8 cellular contexts compared by ENCODE assay signal in the genomic region with DNA sequence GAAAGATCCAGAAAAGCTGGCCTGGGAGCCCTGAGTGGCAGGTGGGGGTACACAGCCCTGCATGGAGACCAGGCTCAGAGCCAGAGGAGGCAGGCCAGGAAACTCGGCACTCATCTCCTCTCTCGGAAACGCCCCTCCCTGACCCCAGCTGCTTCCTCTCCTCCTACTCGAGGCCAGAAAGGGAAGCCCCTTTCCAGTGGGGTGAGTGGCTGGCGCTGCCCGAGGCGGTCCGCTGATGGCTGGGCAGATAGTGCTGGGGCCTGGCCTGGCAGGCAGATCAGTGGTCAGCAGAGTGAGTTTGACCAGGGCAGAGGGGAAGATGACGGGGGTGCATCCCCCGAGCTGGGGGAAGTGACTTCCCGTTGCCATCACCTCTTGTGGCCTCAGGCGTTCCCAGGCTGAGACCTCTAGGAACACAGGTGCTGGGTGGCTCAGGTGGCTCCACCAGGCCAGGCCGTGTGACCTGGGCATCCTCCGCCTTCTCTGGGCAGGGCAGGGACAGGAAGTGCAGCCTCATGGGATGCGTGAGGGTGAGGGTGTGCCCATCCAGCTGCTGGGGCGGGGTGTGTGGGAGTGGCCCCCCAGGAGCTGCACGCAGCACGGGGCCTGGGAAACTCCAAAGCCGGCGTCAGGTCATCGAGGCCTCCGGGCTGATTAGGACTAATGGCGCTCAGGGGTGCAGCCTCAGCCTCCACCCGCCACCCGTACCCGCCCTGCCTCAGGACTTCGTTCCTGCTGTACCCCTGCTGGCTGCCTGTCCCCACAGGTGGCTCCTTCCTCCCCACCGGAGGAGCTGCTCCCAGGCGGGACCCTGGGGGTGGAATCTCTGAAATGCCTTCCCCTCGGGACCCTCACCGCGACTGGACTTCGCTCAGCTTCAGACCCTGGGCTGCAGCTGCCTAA. TPM values are rescaled to one million over a fixed set of nuclear protein-coding genes. Genes with fewer than 3 reads are reported as not detected.
DNase-seq lines count a peak whose midpoint lies in the region; ATAC-seq and TF ChIP-seq lines count a peak whose summit lies in the region.

No MANE protein-coding gene starts in this region.

- H3K4me3 ChIP-seq in DOHH2 (ENCODE audit: low read length) = no peak overlapping the region

- H3K36me3 ChIP-seq in DOHH2 (ENCODE audit: control insufficient read depth, low read length) = no peaks in the 10 kb centered on the region

- H3K79me2 ChIP-seq in DOHH2 (ENCODE audit: control insufficient read depth, low read length) = no peaks in the 10 kb centered on the region

- H3K27ac ChIP-seq in DOHH2 (ENCODE audit: low read depth, low read length) = no peak overlapping the region
- H3K27ac ChIP-seq in temporal lobe (ENCODE audit: low read depth, low read length) = peak overlapping the region; percentile 71

- H3K27ac Mint-ChIP-seq in activated naive CD8-positive, alpha-beta T cell treated with anti-CD3 and anti-CD28 coated beads, Interleukin-2, amount 10 ng/mL, durations not matched to agents 7 days and 5 days = peak overlapping the region; percentile 96

- H3K9me3 ChIP-seq in DOHH2 (ENCODE audit: control insufficient read depth, insufficient read depth, low read length) = no peaks in the 10 kb centered on the region

- H3K36me3 Mint-ChIP-seq in activated naive CD8-positive, alpha-beta T cell treated with anti-CD3 and anti-CD28 coated beads, Interleukin-2, amount 10 ng/mL, durations not matched to agents 7 days and 5 days = no peaks in the 10 kb centered on the region

- H3K4me2 ChIP-seq in DOHH2 (ENCODE audit: low read length) = peak overlapping the region; percentile 43; the same call in 1 of the 2 replicates

- peak overlapping the region; percentile 95 for H3K4me3 Mint-ChIP-seq in activated naive CD8-positive, alpha-beta T cell treated with anti-CD3 and anti-CD28 coated beads, Interleukin-2, amount 10 ng/mL, durations not matched to agents 7 days and 5 days

- peak; percentile 54 for ATAC-seq in GM21529 (IDR thresholded peaks at IDR 0.05; ENCODE audit: unreplicated experiment)
- ATAC-seq in activated naive CD8-positive, alpha-beta T cell treated with anti-CD3 and anti-CD28 coated beads, Interleukin-2, amount 10 ng/mL, durations not matched to agents 7 days and 5 days (ENCODE audit: low read depth) = peak; percentile 65
- ATAC-seq in left lobe of liver = no peak
- no peak for ATAC-seq in HG03039 (IDR thresholded peaks at IDR 0.05; ENCODE audit: unreplicated experiment)

- H3K4me1 Mint-ChIP-seq in activated naive CD8-positive, alpha-beta T cell treated with anti-CD3 and anti-CD28 coated beads, Interleukin-2, amount 10 ng/mL, durations not matched to agents 7 days and 5 days = peaks cover 38% of the 10 kb centered on the region

- no peaks in the 10 kb centered on the region for H3K9me2 ChIP-seq in DOHH2 (replicated peaks; ENCODE audit: control insufficient read depth, low read length)

- peaks cover 55% of the 10 kb centered on the region for H3K27me3 ChIP-seq in DOHH2 (ENCODE audit: control insufficient read depth, low read length)

- DNase-seq in NOMO-1 treated with dmso at 0.1 percent for 144 hours (lab: John Stamatoyannopoulos, UW; ENCODE audit: unreplicated experiment) (peak; percentile 43), left lobe of liver (ENCODE audit: low spot score) (peak; percentile 57), NCI-H526 treated with DMSO at 0.1 percent for 48 hours (lab: John Stamatoyannopoulos, UW) (no peak)
- DNase-seq in activated naive CD8-positive, alpha-beta T cell treated with anti-CD3 and anti-CD28 coated beads, Interleukin-2, amount 10 ng/mL, durations not matched to agents 7 days and 5 days = peak; percentile 66

- H4K20me1 ChIP-seq in DOHH2 (ENCODE audit: control insufficient read depth, insufficient read depth, low read depth, low read length) = no peaks in the 10 kb centered on the region

- H3K27me3 Mint-ChIP-seq in activated naive CD8-positive, alpha-beta T cell treated with anti-CD3 and anti-CD28 coated beads, Interleukin-2, amount 10 ng/mL, durations not matched to agents 7 days and 5 days = no peaks in the 10 kb centered on the region

- no peaks in the 10 kb centered on the region for H3K9me3 Mint-ChIP-seq in activated naive CD8-positive, alpha-beta T cell treated with anti-CD3 and anti-CD28 coated beads, Interleukin-2, amount 10 ng/mL, durations not matched to agents 7 days and 5 days

- TF ChIP-seq CTCF in DOHH2 (IDR thresholded peaks at IDR 0.05; ENCODE audit: low read depth, low read length, poor library complexity, severe bottlenecking) = no peak

- peaks cover 25% of the 10 kb centered on the region for H3K4me1 ChIP-seq in DOHH2 (ENCODE audit: control insufficient read depth, low read length)

- no peaks in the 10 kb centered on the region for H3F3A ChIP-seq in DOHH2 (ENCODE audit: control insufficient read depth, insufficient read depth)

- POLR2A ChIA-PET in activated naive CD8-positive, alpha-beta T cell treated with anti-CD3 and anti-CD28 coated beads, Interleukin-2, amount 10 ng/mL, durations not matched to agents 7 days and 5 days (lab: Charles Lee) = interaction anchor here (0.6 to 6.2 kb wide), 10 partner anchors 8 to 137 kb away, joined by 3 to 60 read pairs (median 4); partner anchors contain the start of gene TNIP2

RNA-seq across cellular contexts. Expression of gene SH3BP2, which starts 5.8 kb away (rescaled TPM):
- 10 to 100 TPM; 82.6 to 83.7 TPM for total RNA-seq in activated naive CD8-positive, alpha-beta T cell treated with anti-CD3 and anti-CD28 coated beads, Interleukin-2, amount 10 ng/mL, durations not matched to agents 7 days and 5 days
- total RNA-seq in left lobe of liver = 59.8 TPM
- total RNA-seq in temporal lobe = 22.6 TPM

RNA-seq across cellular contexts. Expression of gene TNIP2, which starts 42.5 kb away (rescaled TPM):
- total RNA-seq in activated naive CD8-positive, alpha-beta T cell treated with anti-CD3 and anti-CD28 coated beads, Interleukin-2, amount 10 ng/mL, durations not matched to agents 7 days and 5 days = 10 to 100 TPM; 47.0 to 50.0 TPM
- total RNA-seq in left lobe of liver (13.1 TPM), temporal lobe (3.9 TPM)

RNA-seq across cellular contexts. Expression of gene ADD1, which starts 45.0 kb away (rescaled TPM):
- 100 to 1,000 TPM; 261 to 276 TPM for total RNA-seq in activated naive CD8-positive, alpha-beta T cell treated with anti-CD3 and anti-CD28 coated beads, Interleukin-2, amount 10 ng/mL, durations not matched to agents 7 days and 5 days
- total RNA-seq in left lobe of liver (113 TPM), temporal lobe (191 TPM)

Comparison
In these comparisons a context has a peak if more than half of its experiments do, and no peak if none do; other contexts are left out.
1. ATAC-seq: peak in GM21529 (single experiment) and activated naive CD8-positive, alpha-beta T cell treated with anti-CD3 and anti-CD28 coated beads, Interleukin-2, amount 10 ng/mL, durations not matched to agents 7 days and 5 days (single experiment); none in left lobe of liver (single experiment) and HG03039 (single experiment).